Comparison of ENCODE assay signal across 8 cellular contexts in genomic region chr7:29113384-29114102, GRCh38. TPM values are rescaled to one million over a fixed set of nuclear protein-coding genes. Genes with fewer than 3 reads are reported as not detected.
DNase-seq lines count a peak whose midpoint lies in the region; ATAC-seq and TF ChIP-seq lines count a peak whose summit lies in the region.

No MANE protein-coding gene starts in this region.

- DNase-seq in DMS53 treated with DMSO at 0.1 percent for 48 hours (lab: John Stamatoyannopoulos, UW; ENCODE audit: unreplicated experiment) (peak; percentile 74), HuH-7 (ENCODE audit: low spot score) (peak; percentile 36), kidney epithelial cell (ENCODE audit: low read depth) (peak; percentile 63), NCI-H345 treated with DMSO at 0.1 percent for 48 hours (lab: John Stamatoyannopoulos, UW; ENCODE audit: unreplicated experiment) (no peak), NCI-H2029 treated with DMSO at 0.1 percent for 48 hours (lab: John Stamatoyannopoulos, UW) (no peak)
- DNase-seq in stimulated activated CD8-positive, alpha-beta memory T cell treated with anti-CD3 and anti-CD28 coated beads, Interleukin-4, amount 100 ng/mL, for 48 hours, result no peak

- no peaks in the 10 kb centered on the region for H3K36me3 ChIP-seq in kidney epithelial cell (ENCODE audit: control insufficient read depth, insufficient read depth, low read length)

- no peak overlapping the region for H3K4me3 ChIP-seq in kidney epithelial cell (ENCODE audit: low read depth, low read length)

- no peak for ATAC-seq in HG03457 (IDR thresholded peaks at IDR 0.05; ENCODE audit: unreplicated experiment)

- TF ChIP-seq CTCF in VCaP (conservative IDR thresholded peaks at IDR 0.05) (peak; percentile 77), kidney epithelial cell (IDR thresholded peaks at IDR 0.05; ENCODE audit: insufficient read depth, low read length, poor library complexity, severe bottlenecking) (peak; percentile 46)

- H3K27ac ChIP-seq in VCaP, result no peak overlapping the region

- H3K27me3 ChIP-seq in kidney epithelial cell (ENCODE audit: control insufficient read depth, insufficient read depth, low read length), result no peaks in the 10 kb centered on the region

RNA-seq across cellular contexts. Expression of gene CPVL, which starts 32.8 kb away (rescaled TPM):
- 19.1 and 25.9 TPM in 2 replicates for total RNA-seq in kidney epithelial cell

Comparison
In these comparisons a context has a peak if more than half of its experiments do, and no peak if none do; other contexts are left out.
1. DNase-seq: peak in DMS53 treated with DMSO at 0.1 percent for 48 hours (single experiment), HuH-7 (single experiment) and kidney epithelial cell (single experiment); none in stimulated activated CD8-positive, alpha-beta memory T cell treated with anti-CD3 and anti-CD28 coated beads, Interleukin-4, amount 100 ng/mL, for 48 hours (single experiment), NCI-H345 treated with DMSO at 0.1 percent for 48 hours (single experiment) and NCI-H2029 treated with DMSO at 0.1 percent for 48 hours (single experiment).